ENCODE assay signal across 1 cellular context in genomic region chr7:2517004-2517403, GRCh38.
A peak's percentile ranks its signal among the peaks of the same experiment; 100 is the strongest.
TF ChIP-seq lines count a peak whose summit lies in the region.

No MANE protein-coding gene starts in this region.

TF ChIP-seq in IMR-90, 13 proteins besides CTCF, POLR2A, EP300 and RAD21 (continued from another document):
- TF ChIP-seq CEBPB (IDR thresholded peaks at IDR 0.05; ENCODE audit: low read depth, low read length) (peak; percentile 85), MAFK (IDR thresholded peaks at IDR 0.05; ENCODE audit: low read depth, low read length) (no peak), BHLHE40 (IDR thresholded peaks at IDR 0.05; ENCODE audit: low read depth, low read length) (peak; percentile 52)
TF ChIP-seq in IMR-90: peak in this region for 6.
